Comparison of ENCODE assay signal across 8 cellular contexts in the genomic region with DNA sequence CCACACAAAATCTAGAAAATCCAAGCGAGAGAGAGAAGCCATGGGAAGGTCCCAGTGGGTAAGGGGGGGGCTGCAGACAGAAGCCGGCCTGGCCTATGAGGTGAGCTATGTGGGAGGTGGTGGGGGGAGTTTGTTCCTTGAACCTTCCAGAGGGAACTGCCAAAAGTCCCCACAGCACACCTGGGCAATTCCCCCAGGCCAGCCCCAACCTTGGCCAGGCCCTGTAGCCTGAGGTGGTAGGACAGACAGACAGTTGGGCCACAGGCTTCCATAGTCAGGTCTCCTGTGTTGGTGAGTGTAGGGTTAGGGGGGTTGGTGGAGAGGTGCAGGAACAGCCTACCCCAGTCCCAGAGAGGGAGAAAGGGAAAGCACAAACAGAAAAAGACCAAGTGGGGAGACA. TPM values are rescaled to one million over a fixed set of nuclear protein-coding genes. Genes with fewer than 3 reads are reported as not detected.
"Had no signal": no experiment of that assay in that cellular context is flagged by ENCODE, and none has a peak within 500 bp of the region (broad histone marks: within the 10 kb centered on the region; RNA-seq: fewer than 3 reads in every experiment).

No MANE protein-coding gene starts in this region.

- H3K27ac ChIP-seq: GM23248 had no signal

- H2AFZ ChIP-seq: GM23248 had no signal

- DNase-seq: GM23248, GOT3, H9, HCEC 1CT had no signal

- H3K4me3 ChIP-seq: GM23248 had no signal

- H3K9ac ChIP-seq: GM23248 had no signal

- FAIRE-seq: H54, HTR-8/SVneo had no signal

RNA-seq across cellular contexts. Expression of a gene that starts 39.0 kb away (rescaled TPM):
- total RNA-seq: GM23248, HT-29 had no signal
- polyA plus RNA-seq: GM23248, IgD-negative memory B cell had no signal

RNA-seq across cellular contexts. Expression of a gene that starts 55.9 kb away (rescaled TPM):
- total RNA-seq: GM23248, HT-29 had no signal
